ENCODE assay signal across 1 cellular context in the genomic region with DNA sequence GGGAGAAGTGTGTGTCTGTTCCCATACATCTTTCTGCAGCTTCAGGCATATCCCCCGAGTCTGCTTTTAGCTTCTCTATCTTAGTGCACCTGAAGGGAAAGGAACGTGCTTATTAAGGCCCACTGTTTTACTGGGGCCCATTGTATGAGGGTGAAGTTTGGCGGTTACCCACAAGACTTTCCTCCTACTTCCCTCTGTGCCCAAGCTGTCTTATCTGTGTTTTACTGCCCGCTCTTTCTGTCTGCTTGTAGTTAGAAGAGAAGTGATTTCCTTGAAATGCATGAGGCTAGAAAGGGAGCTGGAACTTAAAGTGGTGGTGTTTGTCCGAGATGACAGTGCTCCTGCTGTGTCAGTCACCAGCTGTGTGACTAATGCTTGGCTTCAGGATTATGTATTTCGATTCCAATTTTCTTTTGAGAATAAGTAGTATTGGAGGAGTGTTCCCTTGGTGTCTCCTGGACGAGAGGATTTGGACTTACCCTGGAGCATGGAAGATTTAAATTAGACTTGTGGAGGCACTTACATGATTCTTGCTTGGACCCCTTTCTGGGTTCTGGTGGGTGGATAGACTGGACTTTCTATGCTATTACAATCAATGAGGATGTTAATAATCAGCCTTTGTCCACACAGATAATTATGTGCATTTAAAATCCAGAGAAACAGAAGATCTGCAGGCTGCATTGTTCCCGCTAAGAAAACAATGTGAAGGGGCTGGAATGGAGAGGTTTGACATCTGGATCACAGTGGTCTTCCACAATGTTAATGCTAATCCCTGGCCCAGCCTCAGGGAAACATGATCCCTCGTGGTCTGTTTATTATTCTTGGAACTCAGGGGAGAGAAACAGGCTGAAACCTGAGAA.
TF ChIP-seq lines count a peak whose summit lies in the region.

No MANE protein-coding gene starts in this region.

TF ChIP-seq in HEK293, 187 proteins besides CTCF, POLR2A, EP300 and RAD21 (continued from another document and continues in another):
- TF ChIP-seq, protein P1, sequence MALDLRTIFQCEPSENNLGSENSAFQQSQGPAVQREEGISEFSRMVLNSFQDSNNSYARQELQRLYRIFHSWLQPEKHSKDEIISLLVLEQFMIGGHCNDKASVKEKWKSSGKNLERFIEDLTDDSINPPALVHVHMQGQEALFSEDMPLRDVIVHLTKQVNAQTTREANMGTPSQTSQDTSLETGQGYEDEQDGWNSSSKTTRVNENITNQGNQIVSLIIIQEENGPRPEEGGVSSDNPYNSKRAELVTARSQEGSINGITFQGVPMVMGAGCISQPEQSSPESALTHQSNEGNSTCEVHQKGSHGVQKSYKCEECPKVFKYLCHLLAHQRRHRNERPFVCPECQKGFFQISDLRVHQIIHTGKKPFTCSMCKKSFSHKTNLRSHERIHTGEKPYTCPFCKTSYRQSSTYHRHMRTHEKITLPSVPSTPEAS (tag by site-specific recombination; IDR thresholded peaks at IDR 0.05): no peak
- no peak for TF ChIP-seq ZNF548 (tag by site-specific recombination; IDR thresholded peaks at IDR 0.05)
- TF ChIP-seq ATF2 (tag by site-specific recombination; IDR thresholded peaks at IDR 0.05; ENCODE audit: low read depth): no peak
- no peak for TF ChIP-seq ZNF354C (tag by site-specific recombination; IDR thresholded peaks at IDR 0.05; ENCODE audit: borderline replicate concordance, low read depth)
- TF ChIP-seq, protein P2, sequence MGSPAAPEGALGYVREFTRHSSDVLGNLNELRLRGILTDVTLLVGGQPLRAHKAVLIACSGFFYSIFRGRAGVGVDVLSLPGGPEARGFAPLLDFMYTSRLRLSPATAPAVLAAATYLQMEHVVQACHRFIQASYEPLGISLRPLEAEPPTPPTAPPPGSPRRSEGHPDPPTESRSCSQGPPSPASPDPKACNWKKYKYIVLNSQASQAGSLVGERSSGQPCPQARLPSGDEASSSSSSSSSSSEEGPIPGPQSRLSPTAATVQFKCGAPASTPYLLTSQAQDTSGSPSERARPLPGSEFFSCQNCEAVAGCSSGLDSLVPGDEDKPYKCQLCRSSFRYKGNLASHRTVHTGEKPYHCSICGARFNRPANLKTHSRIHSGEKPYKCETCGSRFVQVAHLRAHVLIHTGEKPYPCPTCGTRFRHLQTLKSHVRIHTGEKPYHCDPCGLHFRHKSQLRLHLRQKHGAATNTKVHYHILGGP (tag by site-specific recombination; IDR thresholded peaks at IDR 0.05): no peak
- TF ChIP-seq, protein P3, sequence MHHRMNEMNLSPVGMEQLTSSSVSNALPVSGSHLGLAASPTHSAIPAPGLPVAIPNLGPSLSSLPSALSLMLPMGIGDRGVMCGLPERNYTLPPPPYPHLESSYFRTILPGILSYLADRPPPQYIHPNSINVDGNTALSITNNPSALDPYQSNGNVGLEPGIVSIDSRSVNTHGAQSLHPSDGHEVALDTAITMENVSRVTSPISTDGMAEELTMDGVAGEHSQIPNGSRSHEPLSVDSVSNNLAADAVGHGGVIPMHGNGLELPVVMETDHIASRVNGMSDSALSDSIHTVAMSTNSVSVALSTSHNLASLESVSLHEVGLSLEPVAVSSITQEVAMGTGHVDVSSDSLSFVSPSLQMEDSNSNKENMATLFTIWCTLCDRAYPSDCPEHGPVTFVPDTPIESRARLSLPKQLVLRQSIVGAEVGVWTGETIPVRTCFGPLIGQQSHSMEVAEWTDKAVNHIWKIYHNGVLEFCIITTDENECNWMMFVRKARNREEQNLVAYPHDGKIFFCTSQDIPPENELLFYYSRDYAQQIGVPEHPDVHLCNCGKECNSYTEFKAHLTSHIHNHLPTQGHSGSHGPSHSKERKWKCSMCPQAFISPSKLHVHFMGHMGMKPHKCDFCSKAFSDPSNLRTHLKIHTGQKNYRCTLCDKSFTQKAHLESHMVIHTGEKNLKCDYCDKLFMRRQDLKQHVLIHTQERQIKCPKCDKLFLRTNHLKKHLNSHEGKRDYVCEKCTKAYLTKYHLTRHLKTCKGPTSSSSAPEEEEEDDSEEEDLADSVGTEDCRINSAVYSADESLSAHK (tag by site-specific recombination; IDR thresholded peaks at IDR 0.05): 0 out of 2 replicates have a peak, but pooled peaks have one; percentile 18
- TF ChIP-seq, protein P4, sequence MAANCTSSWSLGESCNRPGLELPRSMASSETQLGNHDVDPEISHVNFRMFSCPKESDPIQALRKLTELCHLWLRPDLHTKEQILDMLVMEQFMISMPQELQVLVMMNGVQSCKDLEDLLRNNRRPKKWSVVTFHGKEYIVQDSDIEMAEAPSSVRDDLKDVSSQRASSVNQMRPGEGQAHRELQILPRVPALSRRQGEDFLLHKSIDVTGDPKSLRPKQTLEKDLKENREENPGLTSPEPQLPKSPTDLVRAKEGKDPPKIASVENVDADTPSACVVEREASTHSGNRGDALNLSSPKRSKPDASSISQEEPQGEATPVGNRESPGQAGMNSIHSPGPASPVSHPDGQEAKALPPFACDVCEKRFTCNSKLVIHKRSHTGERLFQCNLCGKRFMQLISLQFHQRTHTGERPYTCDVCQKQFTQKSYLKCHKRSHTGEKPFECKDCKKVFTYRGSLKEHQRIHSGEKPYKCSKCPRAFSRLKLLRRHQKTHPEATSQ (tag by site-specific recombination; IDR thresholded peaks at IDR 0.05): no peak
- TF ChIP-seq ZNF221 (tag by site-specific recombination; IDR thresholded peaks at IDR 0.05; ENCODE audit: borderline replicate concordance): no peak
- no peak for TF ChIP-seq ZFP69B (tag by site-specific recombination; IDR thresholded peaks at IDR 0.05)
- TF ChIP-seq OSR2 (tag by site-specific recombination; IDR thresholded peaks at IDR 0.05): peak; percentile 46
- TF ChIP-seq, protein P5, sequence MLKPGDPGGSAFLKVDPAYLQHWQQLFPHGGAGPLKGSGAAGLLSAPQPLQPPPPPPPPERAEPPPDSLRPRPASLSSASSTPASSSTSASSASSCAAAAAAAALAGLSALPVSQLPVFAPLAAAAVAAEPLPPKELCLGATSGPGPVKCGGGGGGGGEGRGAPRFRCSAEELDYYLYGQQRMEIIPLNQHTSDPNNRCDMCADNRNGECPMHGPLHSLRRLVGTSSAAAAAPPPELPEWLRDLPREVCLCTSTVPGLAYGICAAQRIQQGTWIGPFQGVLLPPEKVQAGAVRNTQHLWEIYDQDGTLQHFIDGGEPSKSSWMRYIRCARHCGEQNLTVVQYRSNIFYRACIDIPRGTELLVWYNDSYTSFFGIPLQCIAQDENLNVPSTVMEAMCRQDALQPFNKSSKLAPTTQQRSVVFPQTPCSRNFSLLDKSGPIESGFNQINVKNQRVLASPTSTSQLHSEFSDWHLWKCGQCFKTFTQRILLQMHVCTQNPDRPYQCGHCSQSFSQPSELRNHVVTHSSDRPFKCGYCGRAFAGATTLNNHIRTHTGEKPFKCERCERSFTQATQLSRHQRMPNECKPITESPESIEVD (tag by site-specific recombination; IDR thresholded peaks at IDR 0.05): no peak; the same call in 1 of the 2 replicates
- TF ChIP-seq ZNF843 (tag by site-specific recombination; IDR thresholded peaks at IDR 0.05): peak; percentile 61; the same call in 1 of the 2 replicates
- TF ChIP-seq, protein P6, sequence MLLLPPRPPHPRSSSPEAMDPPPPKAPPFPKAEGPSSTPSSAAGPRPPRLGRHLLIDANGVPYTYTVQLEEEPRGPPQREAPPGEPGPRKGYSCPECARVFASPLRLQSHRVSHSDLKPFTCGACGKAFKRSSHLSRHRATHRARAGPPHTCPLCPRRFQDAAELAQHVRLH (tag by site-specific recombination; IDR thresholded peaks at IDR 0.05): no peak
- peak; percentile 70 for TF ChIP-seq SP7 (tag by site-specific recombination; IDR thresholded peaks at IDR 0.05)
- 0 out of 2 replicates have a peak, but pooled peaks have one; percentile 20 for TF ChIP-seq ZSCAN30 (tag by site-specific recombination; IDR thresholded peaks at IDR 0.05)
- TF ChIP-seq ZXDB (tag by site-specific recombination; IDR thresholded peaks at IDR 0.05): peak; percentile 58
- TF ChIP-seq ZFHX2 (tag by site-specific recombination; conservative IDR thresholded peaks at IDR 0.05): no peak
- no peak for TF ChIP-seq SP2 (tag by site-specific recombination; IDR thresholded peaks at IDR 0.05)
- no peak for TF ChIP-seq ZNF621 (tag by site-specific recombination; IDR thresholded peaks at IDR 0.05)
- TF ChIP-seq ZNF248 (tag by site-specific recombination; IDR thresholded peaks at IDR 0.05): no peak
- TF ChIP-seq ZNF202 (tag by site-specific recombination; IDR thresholded peaks at IDR 0.05; ENCODE audit: borderline replicate concordance): no peak
- TF ChIP-seq KLF10 (tag by site-specific recombination; IDR thresholded peaks at IDR 0.05): 0 out of 2 replicates have a peak, but pooled peaks have one; percentile 24
- peak; percentile 48; the same call in 1 of the 2 replicates for TF ChIP-seq ZNF596 (tag by site-specific recombination; IDR thresholded peaks at IDR 0.05)
- no peak for TF ChIP-seq ZNF768 (tag by site-specific recombination; IDR thresholded peaks at IDR 0.05)
- TF ChIP-seq ZNF610 (tag by site-specific recombination; IDR thresholded peaks at IDR 0.05; ENCODE audit: borderline replicate concordance): peak; percentile 62; the same call in 1 of the 2 replicates
- TF ChIP-seq ZNF366 (tag by site-specific recombination; conservative IDR thresholded peaks at IDR 0.05): peak; percentile 40
- peak; percentile 61 for TF ChIP-seq SETDB1 (IDR thresholded peaks at IDR 0.05; ENCODE audit: insufficient read length, low read length)
- TF ChIP-seq ZBTB48 (tag by site-specific recombination; IDR thresholded peaks at IDR 0.05): 0 out of 2 replicates have a peak, but pooled peaks have one; percentile 19
- TF ChIP-seq TCF7L2 (IDR thresholded peaks at IDR 0.05; ENCODE audit: borderline replicate concordance, low read depth, low read length): no peak
- peak; percentile 28; the same call in 1 of the 2 replicates for TF ChIP-seq GLIS1 (tag by site-specific recombination; IDR thresholded peaks at IDR 0.05)
- no peak for TF ChIP-seq ZNF214 (tag by site-specific recombination; IDR thresholded peaks at IDR 0.05; ENCODE audit: borderline replicate concordance)
- TF ChIP-seq ZNF23 (tag by site-specific recombination; IDR thresholded peaks at IDR 0.05; ENCODE audit: borderline replicate concordance): no peak
- TF ChIP-seq, protein P7, sequence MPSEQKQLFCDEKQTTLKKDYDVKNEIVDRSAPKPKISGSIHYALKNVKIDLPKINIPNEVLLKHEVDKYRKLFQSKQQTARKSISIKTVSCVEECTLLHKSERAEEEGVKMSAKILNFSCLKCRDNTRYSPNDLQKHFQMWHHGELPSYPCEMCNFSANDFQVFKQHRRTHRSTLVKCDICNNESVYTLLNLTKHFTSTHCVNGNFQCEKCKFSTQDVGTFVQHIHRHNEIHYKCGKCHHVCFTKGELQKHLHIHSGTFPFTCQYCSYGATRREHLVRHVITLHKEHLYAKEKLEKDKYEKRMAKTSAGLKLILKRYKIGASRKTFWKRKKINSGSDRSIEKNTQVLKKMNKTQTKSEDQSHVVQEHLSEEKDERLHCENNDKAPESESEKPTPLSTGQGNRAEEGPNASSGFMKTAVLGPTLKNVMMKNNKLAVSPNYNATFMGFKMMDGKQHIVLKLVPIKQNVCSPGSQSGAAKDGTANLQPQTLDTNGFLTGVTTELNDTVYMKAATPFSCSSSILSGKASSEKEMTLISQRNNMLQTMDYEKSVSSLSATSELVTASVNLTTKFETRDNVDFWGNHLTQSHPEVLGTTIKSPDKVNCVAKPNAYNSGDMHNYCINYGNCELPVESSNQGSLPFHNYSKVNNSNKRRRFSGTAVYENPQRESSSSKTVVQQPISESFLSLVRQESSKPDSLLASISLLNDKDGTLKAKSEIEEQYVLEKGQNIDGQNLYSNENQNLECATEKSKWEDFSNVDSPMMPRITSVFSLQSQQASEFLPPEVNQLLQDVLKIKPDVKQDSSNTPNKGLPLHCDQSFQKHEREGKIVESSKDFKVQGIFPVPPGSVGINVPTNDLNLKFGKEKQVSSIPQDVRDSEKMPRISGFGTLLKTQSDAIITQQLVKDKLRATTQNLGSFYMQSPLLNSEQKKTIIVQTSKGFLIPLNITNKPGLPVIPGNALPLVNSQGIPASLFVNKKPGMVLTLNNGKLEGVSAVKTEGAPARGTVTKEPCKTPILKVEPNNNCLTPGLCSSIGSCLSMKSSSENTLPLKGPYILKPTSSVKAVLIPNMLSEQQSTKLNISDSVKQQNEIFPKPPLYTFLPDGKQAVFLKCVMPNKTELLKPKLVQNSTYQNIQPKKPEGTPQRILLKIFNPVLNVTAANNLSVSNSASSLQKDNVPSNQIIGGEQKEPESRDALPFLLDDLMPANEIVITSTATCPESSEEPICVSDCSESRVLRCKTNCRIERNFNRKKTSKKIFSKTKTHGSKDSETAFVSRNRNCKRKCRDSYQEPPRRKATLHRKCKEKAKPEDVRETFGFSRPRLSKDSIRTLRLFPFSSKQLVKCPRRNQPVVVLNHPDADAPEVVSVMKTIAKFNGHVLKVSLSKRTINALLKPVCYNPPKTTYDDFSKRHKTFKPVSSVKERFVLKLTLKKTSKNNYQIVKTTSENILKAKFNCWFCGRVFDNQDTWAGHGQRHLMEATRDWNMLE (tag by site-specific recombination; conservative IDR thresholded peaks at IDR 0.05; ENCODE audit: low read depth): no peak
- no peak for TF ChIP-seq ZNF155 (tag by site-specific recombination; IDR thresholded peaks at IDR 0.05)
- TF ChIP-seq ZNF350 (tag by site-specific recombination; IDR thresholded peaks at IDR 0.05): no peak
- peak; percentile 48; the same call in 1 of the 2 replicates for TF ChIP-seq ZBTB8A (tag by site-specific recombination; IDR thresholded peaks at IDR 0.05)
- 0 out of 2 replicates have a peak, but pooled peaks have one; percentile 19 for TF ChIP-seq PRDM1 (tag by site-specific recombination; IDR thresholded peaks at IDR 0.05)
- TF ChIP-seq ZIC2 (tag by site-specific recombination; IDR thresholded peaks at IDR 0.05): 0 out of 2 replicates have a peak, but pooled peaks have one; percentile 38
- TF ChIP-seq ZNF629 (tag by site-specific recombination; IDR thresholded peaks at IDR 0.05): 0 out of 2 replicates have a peak, but pooled peaks have one; percentile 16
- 0 out of 2 replicates have a peak, but pooled peaks have one; percentile 28 for TF ChIP-seq ZNF558 (tag by site-specific recombination; IDR thresholded peaks at IDR 0.05)
- TF ChIP-seq OVOL3 (tag by site-specific recombination; IDR thresholded peaks at IDR 0.05): no peak
- no peak for TF ChIP-seq ZNF747 (tag by site-specific recombination; IDR thresholded peaks at IDR 0.05)
- TF ChIP-seq ZFP3 (tag by site-specific recombination; IDR thresholded peaks at IDR 0.05; ENCODE audit: low read depth): no peak
- TF ChIP-seq ZBTB21 (tag by site-specific recombination; IDR thresholded peaks at IDR 0.05): no peak
- no peak for TF ChIP-seq SCRT2 (tag by site-specific recombination; IDR thresholded peaks at IDR 0.05)
